12 cellular contexts compared by ENCODE assay signal in genomic region chr2:46980786-46981583, GRCh38. TPM values are rescaled to one million over a fixed set of nuclear protein-coding genes. Genes with fewer than 3 reads are reported as not detected.
DNase-seq lines count a peak whose midpoint lies in the region; ATAC-seq, FAIRE-seq and TF ChIP-seq lines count a peak whose summit lies in the region.
"Had no signal": no experiment of that assay in that cellular context is flagged by ENCODE, and none has a peak within 500 bp of the region (broad histone marks: within the 10 kb centered on the region; RNA-seq: fewer than 3 reads in every experiment).

No MANE protein-coding gene starts in this region.

- no peak for TF ChIP-seq EP300 in K562 (IDR thresholded peaks at IDR 0.05; ENCODE audit: low read length)

- H3F3A ChIP-seq in OCI-LY1 (ENCODE audit: insufficient read depth, low read length), result peaks cover 26% of the 10 kb centered on the region; the same call in 1 of the 2 replicates

- no peaks in the 10 kb centered on the region for H3K9me2 ChIP-seq in OCI-LY1 (ENCODE audit: low read depth, low read length)

- POLR2A ChIA-PET in CD8-positive, alpha-beta T cell (lab: Charles Lee), result no interaction called here
- POLR2A ChIA-PET in K562 (lab: Yijun Ruan, JAX), result interaction anchor here (0.6 to 1.1 kb wide), 7 partner anchors 11 to 332 kb away, joined by 3 to 4 read pairs (median 3); no protein-coding TSS in a partner anchor

- no peaks in the 10 kb centered on the region for H3K9me1 ChIP-seq in K562 (ENCODE audit: control insufficient read depth, insufficient read depth, low read length)

- H3K9ac ChIP-seq in OCI-LY1 (ENCODE audit: low read length), result no peak overlapping the region; the same call in 1 of the 2 replicates
- H3K9ac ChIP-seq in K562 (ENCODE audit: insufficient read depth in 1 of 2, low read depth in 2 of 2, low read length in 2 of 2), result peak overlapping the region; percentile 48 to 72; a peak in 2 of 4 replicates

- H3K27me3 ChIP-seq in CD8-positive, alpha-beta T cell (ENCODE audit: insufficient read depth, low read length), result no peaks in the 10 kb centered on the region
- H3K27me3 ChIP-seq in OCI-LY1 (ENCODE audit: insufficient read depth, low read length), result no peaks in the 10 kb centered on the region
- no peaks in the 10 kb centered on the region for H3K27me3 ChIP-seq in K562 (ENCODE audit: control insufficient read depth in 2 of 2, insufficient read depth in 2 of 2, low read length in 2 of 2)

- in situ Hi-C loops in K562 (cut with MboI) (no loop called here), ACHN (cut with HindIII; ENCODE audit: low pct_ligation_motif_present, low pct_unique_long_range_greater_than_20kb, low sequenced_read_pairs) (no loop called here)

- TF ChIP-seq CTCF in CD8-positive, alpha-beta T cell (IDR thresholded peaks at IDR 0.05), result no peak
- TF ChIP-seq CTCF in OCI-LY1 (IDR thresholded peaks at IDR 0.05; ENCODE audit: low read length) (no peak), K562 (IDR thresholded peaks at IDR 0.05 in 2 of 3, conservative IDR thresholded peaks at IDR 0.05 in 1 of 3; ENCODE audit: insufficient read depth in 2 of 3, low read depth in 1 of 3, low read length in 3 of 3) (no peak), nephron progenitor cell (IDR thresholded peaks at IDR 0.05) (no peak)

- H3K27me3 Mint-ChIP-seq in CD8-positive, alpha-beta T cell (ENCODE audit: low read depth), result no peaks in the 10 kb centered on the region
- peaks cover 3% of the 10 kb centered on the region for H3K27me3 Mint-ChIP-seq in nephron progenitor cell (ENCODE audit: low read depth, poor library complexity)

- no TSS peak for BruUV-seq in K562 (replicated peaks; lab: Mats Ljungman, UMichigan)

- no peak overlapping the region for H3K27ac ChIP-seq in CD8-positive, alpha-beta T cell (ENCODE audit: low read depth, low read length)
- H3K27ac ChIP-seq in OCI-LY1 (ENCODE audit: low read depth, low read length, poor library complexity, severe bottlenecking) (peak overlapping the region; percentile 99), K562 (ENCODE audit: extremely low read depth, low read depth, low read length) (peak overlapping the region; percentile 64; the same call in 2 of the 3 replicates)

- H3K36me3 ChIP-seq in CD8-positive, alpha-beta T cell (ENCODE audit: insufficient read depth, low read length), result peaks cover 4% of the 10 kb centered on the region
- H3K36me3 ChIP-seq in OCI-LY1 (ENCODE audit: insufficient read depth, low read length), result peaks cover 49% of the 10 kb centered on the region; the same call in 1 of the 2 replicates
- H3K36me3 ChIP-seq in K562 (ENCODE audit: control insufficient read depth, insufficient read depth, low read length), result peaks cover 19% of the 10 kb centered on the region; the same call in 2 of the 3 replicates

- H3K4me3 ChIP-seq in CD8-positive, alpha-beta T cell (ENCODE audit: low read depth, low read length), result no peak overlapping the region
- H3K4me3 ChIP-seq in OCI-LY1 (ENCODE audit: low read depth, low read length, poor library complexity, severe bottlenecking), result no peak overlapping the region
- H3K4me3 ChIP-seq in K562, result no peak overlapping the region

- no peak overlapping the region for H3K4me3 Mint-ChIP-seq in CD8-positive, alpha-beta T cell
- no peak overlapping the region for H3K4me3 Mint-ChIP-seq in nephron progenitor cell

- intact Hi-C loops in CD8-positive, alpha-beta T cell (cut with DNase I, micrococcal nuclease), result no loop called here
- intact Hi-C loops in K562 (cut with micrococcal nuclease), result no loop called here

- ATAC-seq in CD8-positive, alpha-beta T cell, result no peak
- peak; percentile 54 for ATAC-seq in K562

- no peak for TF ChIP-seq POLR2A in K562 (conservative IDR thresholded peaks at IDR 0.05)

- peaks cover 37% of the 10 kb centered on the region for H3K4me1 ChIP-seq in CD8-positive, alpha-beta T cell (ENCODE audit: insufficient read depth, low read length)
- H3K4me1 ChIP-seq in OCI-LY1 (ENCODE audit: insufficient read depth, low read length, severe bottlenecking), result peaks cover 90% of the 10 kb centered on the region
- peaks cover 48 to 53% of the 10 kb centered on the region in 2 experiments for H3K4me1 ChIP-seq in K562 (replicated peaks in 1 of 2; ENCODE audit: control insufficient read depth in 2 of 2, insufficient read depth in 2 of 2, low read length in 2 of 2)

- no peaks in the 10 kb centered on the region for H4K20me1 ChIP-seq in OCI-LY1 (ENCODE audit: insufficient read depth, low read length)
- H4K20me1 ChIP-seq in K562 (replicated peaks; ENCODE audit: control insufficient read depth, insufficient read depth, low read length), result no peaks in the 10 kb centered on the region

- H3K4me2 ChIP-seq in OCI-LY1 (ENCODE audit: low read length), result no peak overlapping the region
- peak overlapping the region; percentile 60 for H3K4me2 ChIP-seq in K562 (ENCODE audit: insufficient read depth, low read length)

- H3K9me3 ChIP-seq in CD8-positive, alpha-beta T cell (ENCODE audit: low read length), result no peaks in the 10 kb centered on the region
- H3K9me3 ChIP-seq in OCI-LY1 (ENCODE audit: low read length), result no peaks in the 10 kb centered on the region
- H3K9me3 ChIP-seq in K562 (replicated peaks; ENCODE audit: control insufficient read depth, insufficient read depth, low read depth, low read length), result no peaks in the 10 kb centered on the region

- H3K4me1 Mint-ChIP-seq in CD8-positive, alpha-beta T cell (ENCODE audit: low read depth), result peaks cover 57% of the 10 kb centered on the region
- peaks cover 28% of the 10 kb centered on the region for H3K4me1 Mint-ChIP-seq in nephron progenitor cell

- no peaks in the 10 kb centered on the region for H3K79me2 ChIP-seq in OCI-LY1 (ENCODE audit: insufficient read depth, low read length)
- H3K79me2 ChIP-seq in K562 (ENCODE audit: control insufficient read depth, insufficient read depth, low read length), result no peaks in the 10 kb centered on the region

- TF ChIP-seq RAD21 in K562 (CRISPR knock-in tag; conservative IDR thresholded peaks at IDR 0.05 in 1 of 2, IDR thresholded peaks at IDR 0.05 in 1 of 2), result no peak

- DNase-seq in CD8-positive, alpha-beta T cell, result no peak
- peak; percentile 44 to 73 (median 54) for DNase-seq in K562 (ENCODE audit: extremely low read depth in 1 of 4, low spot score in 3 of 4)
- DNase-seq in nephron progenitor cell, result no peak
- no peak for DNase-seq in ACHN
- no peak for DNase-seq in DMS114 treated with DMSO at 0.1 percent for 48 hours (lab: John Stamatoyannopoulos, UW; ENCODE audit: unreplicated experiment)
- DNase-seq in NCI-H774 (lab: John Stamatoyannopoulos, UW), result no peak
- DNase-seq: activated CD4-positive, alpha-beta T cell treated with anti-CD3 and anti-CD28 coated beads, Interleukin-2, amount 50 U/mL, for 1 hour; amniotic stem cell; effector CD4-positive, alpha-beta T cell; NCI-H526 treated with DMSO at 0.1 percent for 48 hours; SIG-M5 had no signal

- CTCF ChIA-PET in CD8-positive, alpha-beta T cell (lab: Charles Lee), result interaction anchor here (1.6 kb wide), 1 partner anchor 62 kb away, joined by 6 read pairs; no protein-coding TSS in a partner anchor
- CTCF ChIA-PET in K562 (lab: Yijun Ruan, JAX; ENCODE audit: low intra/inter-chr PET ratio), result no interaction called here

- peak; percentile 74 for FAIRE-seq in K562 (lab: Jason Lieb, UNC)

- H3K36me3 Mint-ChIP-seq in CD8-positive, alpha-beta T cell, result peaks cover 68% of the 10 kb centered on the region
- peaks cover 10% of the 10 kb centered on the region for H3K36me3 Mint-ChIP-seq in nephron progenitor cell (ENCODE audit: low read depth)

- whole genome bisulfite sequencing in K562 (ENCODE audit: insufficient coverage, low coverage, missing lambda C conversion rate), result 41% methylated on average over 12 of the region's 12 CpGs

- H2AFZ ChIP-seq in OCI-LY1 (ENCODE audit: low read length) (no peak overlapping the region), K562 (ENCODE audit: low read depth, low read length) (no peak overlapping the region; the same call in none of the 2 replicates)

- H3K27ac Mint-ChIP-seq in CD8-positive, alpha-beta T cell, result peak overlapping the region; percentile 79
- H3K27ac Mint-ChIP-seq in nephron progenitor cell, result peak overlapping the region; percentile 19

- no peaks in the 10 kb centered on the region for H3K9me3 Mint-ChIP-seq in CD8-positive, alpha-beta T cell
- H3K9me3 Mint-ChIP-seq in nephron progenitor cell, result no peaks in the 10 kb centered on the region

TF ChIP-seq in K562, 482 proteins besides CTCF, POLR2A, EP300 and RAD21 (continues in another document):
- no peak for TF ChIP-seq NFYB (IDR thresholded peaks at IDR 0.05; ENCODE audit: extremely low read depth, insufficient read length)
- no peak for TF ChIP-seq ZNF57 (CRISPR knock-in tag; IDR thresholded peaks at IDR 0.05)
- no peak for TF ChIP-seq ZNF175 (CRISPR knock-in tag; IDR thresholded peaks at IDR 0.05; ENCODE audit: low read depth)
- TF ChIP-seq NEUROD1 (IDR thresholded peaks at IDR 0.05; ENCODE audit: borderline replicate concordance, low read depth, low read length, partially characterized antibody), result no peak

RNA-seq across cellular contexts. Expression of gene TTC7A, which starts 40.0 kb away (rescaled TPM):
- 10 to 100 TPM; 53.7 to 53.8 TPM for total RNA-seq in CD8-positive, alpha-beta T cell
- total RNA-seq in K562 (2011; cell fraction: chromatin; rRNA removed; ENCODE audit: low replicate concordance), result 30.2 and 61.4 TPM in 2 replicates
- total RNA-seq in K562 (2011; cell fraction: nucleolus; rRNA removed), result 25.0 and 33.5 TPM in 2 replicates
- total RNA-seq in K562 (2011; cell fraction: nucleoplasm; rRNA removed), result 22.7 and 28.2 TPM in 2 replicates
- total RNA-seq in K562 (2014; rRNA removed) (9.3 and 10.9 TPM in 2 replicates), K562 (2014; rRNA removed; fragmentation: Illumina TruSeq; extraction: Trizol) (4.2 and 4.8 TPM in 2 replicates), K562 (2015; rRNA removed; fragmentation: Illumina TruSeq; extraction: Trizol) (5.8 and 5.9 TPM in 2 replicates), K562 (2021) (14.5 and 15.0 TPM in 2 replicates)
- polyA plus RNA-seq in K562 (2011; rRNA removed) (7.1 and 9.3 TPM in 2 replicates), K562 (2014; fragmentation: Illumina TruSeq; extraction: Trizol) (7.7 and 8.8 TPM in 2 replicates), K562 (2014; fragmentation: Nextera tagmentation; extraction: Ambion mirVana) (under 1 TPM; 0.68 to 0.70 TPM), K562 (2014; rRNA removed) (6.8 and 7.7 TPM in 2 replicates)
- 5.9 and 9.1 TPM in 2 replicates for polyA plus RNA-seq in K562 (2011; cell fraction: cytosol; rRNA removed)
- polyA plus RNA-seq in K562 (2011; cell fraction: nucleus; rRNA removed), result 26.0 and 36.1 TPM in 2 replicates
- 10.1 and 12.3 TPM in 2 replicates for polyA plus RNA-seq in K562 (2012)
- polyA minus RNA-seq in K562 (2011; rRNA and poly(A)+ RNA removed), result 7.8 and 7.9 TPM in 2 replicates
- 5.4 and 8.4 TPM in 2 replicates for polyA minus RNA-seq in K562 (2011; cell fraction: cytosol; rRNA and poly(A)+ RNA removed)
- 16.6 and 18.9 TPM in 2 replicates for polyA minus RNA-seq in K562 (2011; cell fraction: nucleus; rRNA and poly(A)+ RNA removed)

Comparison
In these comparisons a context has a peak if more than half of its experiments do, and no peak if none do; other contexts are left out.
1. DNase-seq: peak in K562 (4 of 4); none in CD8-positive, alpha-beta T cell (0 of 7), nephron progenitor cell (single experiment), ACHN (single experiment), DMS114 treated with DMSO at 0.1 percent for 48 hours (single experiment) and NCI-H774 (single experiment).